ENCODE assay signal across 1 cellular context in genomic region chr15:77473328-77473727, GRCh38.
TF ChIP-seq lines count a peak whose summit lies in the region.

No MANE protein-coding gene starts in this region.

TF ChIP-seq in WTC11, 78 proteins besides CTCF, POLR2A, EP300 and RAD21:
- TF ChIP-seq ATF6 (CRISPR knock-in tag; IDR thresholded peaks at IDR 0.05), result no peak
- no peak for TF ChIP-seq MLX (CRISPR knock-in tag; IDR thresholded peaks at IDR 0.05)
- no peak for TF ChIP-seq NFYB (CRISPR knock-in tag; conservative IDR thresholded peaks at IDR 0.05; ENCODE audit: low read depth)
- no peak for TF ChIP-seq ZNF219 (CRISPR knock-in tag; IDR thresholded peaks at IDR 0.05; ENCODE audit: borderline replicate concordance)
- TF ChIP-seq FOXP4 (CRISPR knock-in tag; IDR thresholded peaks at IDR 0.05), result no peak
- no peak for TF ChIP-seq FOXK1 (CRISPR knock-in tag; IDR thresholded peaks at IDR 0.05)
- no peak for TF ChIP-seq CREB1 (CRISPR knock-in tag; IDR thresholded peaks at IDR 0.05)
- no peak for TF ChIP-seq ESRRA (CRISPR knock-in tag; IDR thresholded peaks at IDR 0.05; ENCODE audit: borderline replicate concordance)
- TF ChIP-seq ZNF396 (CRISPR knock-in tag; IDR thresholded peaks at IDR 0.05; ENCODE audit: borderline replicate concordance), result no peak
TF ChIP-seq in WTC11: peak in this region for 0.
